ENCODE assay signal across 8 cellular contexts in genomic region chr11:102047305-102047924, GRCh38. TPM values are rescaled to one million over a fixed set of nuclear protein-coding genes. Genes with fewer than 3 reads are reported as not detected.
DNase-seq lines count a peak whose midpoint lies in the region; ATAC-seq and TF ChIP-seq lines count a peak whose summit lies in the region.

Gene CFAP300, plus strand, starts transcription at chr11:102047437. Its CDS starts 34 bp downstream, at chr11:102047471.

- no peaks in the 10 kb centered on the region for H3K36me3 ChIP-seq in MG63

- H3K27ac ChIP-seq in skin epidermis = peak within 1 kb of the TSS in 17 of 21 experiments; percentile 21 to 91 (median 48)

- TF ChIP-seq CTCF in WI38 (IDR thresholded peaks at IDR 0.05; ENCODE audit: low read depth, low read length) = no peak

- H3K27me3 ChIP-seq in MG63 = no peaks in the 10 kb centered on the region

- DNase-seq in MG63 (peak; percentile 86), islet precursor cell (peak; percentile 67), NCI-H1048 (lab: John Stamatoyannopoulos, UW) (no peak)
- peak; percentile 29 for DNase-seq in central memory CD4-positive, alpha-beta T cell

- H3K4me3 ChIP-seq in MG63 (peak within 1 kb of the TSS; percentile 57), WI38 (ENCODE audit: low read depth, low read length) (peak within 1 kb of the TSS; percentile 67), skin epidermis (peak within 1 kb of the TSS; percentile 15 to 56 (median 41))

- ATAC-seq in GM18498 (IDR thresholded peaks at IDR 0.05; ENCODE audit: unreplicated experiment) (peak; percentile 61), GM19324 (IDR thresholded peaks at IDR 0.05; ENCODE audit: low FRiP score, unreplicated experiment) (no peak)

- H3K9me3 ChIP-seq in MG63 = no peaks in the 10 kb centered on the region

RNA-seq across cellular contexts. Expression of gene CFAP300, which starts in this region (rescaled TPM):
- total RNA-seq in MG63 (2014; rRNA removed; shearing (Covaris generic); ENCODE audit: low replicate concordance) = 1.3 and 6.4 TPM in 2 replicates
